8 cellular contexts compared by ENCODE assay signal in the genomic region with DNA sequence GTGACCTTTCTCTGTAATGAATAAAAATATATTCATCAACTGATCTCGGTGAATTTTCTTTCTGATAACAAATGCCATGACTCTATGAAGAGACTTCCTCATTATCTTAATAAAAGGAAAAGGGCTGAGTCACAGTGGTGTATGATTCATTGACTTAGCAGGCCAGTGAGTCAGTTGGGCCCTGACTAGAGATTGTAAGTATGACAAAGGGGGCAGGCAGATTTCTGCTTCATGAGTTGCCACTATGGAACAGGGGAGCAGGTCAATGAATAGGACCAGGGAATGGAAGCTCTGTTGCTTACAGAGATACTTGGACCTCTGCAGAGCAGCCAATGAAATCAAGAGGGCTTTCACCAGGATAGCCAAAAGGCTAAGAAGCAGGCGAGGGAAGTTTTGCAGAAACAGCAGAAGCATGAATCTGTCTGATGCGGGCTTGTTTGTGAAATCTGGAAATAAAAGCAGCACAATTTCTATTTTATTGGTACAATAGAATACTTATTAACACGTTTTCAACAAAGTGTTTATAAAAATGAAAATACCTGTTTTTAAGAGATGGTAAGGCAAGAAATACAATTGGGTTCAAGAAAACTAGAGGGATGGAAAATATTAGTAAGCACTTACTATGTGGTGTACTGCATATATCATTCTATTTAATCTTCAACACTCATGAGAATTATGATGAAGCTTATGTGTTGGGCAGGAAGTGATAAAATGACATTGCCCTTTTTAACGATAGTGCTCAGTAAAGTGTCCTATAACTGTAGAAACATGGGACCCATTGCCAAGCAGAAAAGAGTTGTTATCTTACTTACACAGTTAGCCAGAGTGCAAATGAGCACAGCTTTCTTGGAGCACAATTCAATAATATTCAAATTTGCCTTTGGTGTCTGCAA.
DNase-seq lines count a peak whose midpoint lies in the region; ATAC-seq, FAIRE-seq and TF ChIP-seq lines count a peak whose summit lies in the region.

No MANE protein-coding gene starts in this region.

- H3K27me3 ChIP-seq in H1 (replicated peaks in 1 of 4; ENCODE audit: control insufficient read depth in 3 of 4, extremely low read depth in 1 of 4, insufficient read depth in 3 of 4, low read length in 3 of 4), result no peaks in the 10 kb centered on the region

- no peak for TF ChIP-seq RAD21 in H1 (IDR thresholded peaks at IDR 0.05 in 1 of 2, conservative IDR thresholded peaks at IDR 0.05 in 1 of 2; ENCODE audit: low read depth in 2 of 2, low read length in 2 of 2)

- peak; percentile 94 for DNase-seq in NOMO-1 treated with DMSO at 0.1 percent for 48 hours (lab: John Stamatoyannopoulos, UW; ENCODE audit: unreplicated experiment)
- peak in 1 of 2 experiments; percentile 23 for DNase-seq in H1 (ENCODE audit: low read depth in 1 of 2, low spot score in 2 of 2)
- DNase-seq in pons (ENCODE audit: low spot score), result peak; percentile 14
- DNase-seq in HEK293T (ENCODE audit: extremely low spot score), result no peak
- no peak for DNase-seq in glutamatergic neuron
- no peak for DNase-seq in effector memory CD8-positive, alpha-beta T cell

- TF ChIP-seq EP300 in H1 (IDR thresholded peaks at IDR 0.05; ENCODE audit: borderline replicate concordance in 1 of 2, low read depth in 2 of 2, low read length in 2 of 2), result no peak

- H2BK20ac ChIP-seq in H1 (ENCODE audit: low read length), result no peak overlapping the region; the same call in 1 of the 2 replicates

- peak overlapping the region; percentile 22; the same call in 1 of the 2 replicates for H2BK5ac ChIP-seq in H1 (ENCODE audit: low read depth, low read length)

- no peaks in the 10 kb centered on the region for H3K79me2 ChIP-seq in H1 (ENCODE audit: control insufficient read depth in 1 of 2, insufficient read depth in 2 of 2, low read length in 2 of 2)

- no peaks in the 10 kb centered on the region for H3K23me2 ChIP-seq in H1 (ENCODE audit: low read depth, low read length)

- H4K20me1 ChIP-seq in H1 (replicated peaks in 1 of 2; ENCODE audit: control insufficient read depth in 1 of 2, insufficient read depth in 2 of 2, low read length in 2 of 2), result no peaks in the 10 kb centered on the region

- no peak overlapping the region for H3K27ac ChIP-seq in H1 (ENCODE audit: low read depth, low read length)

- TF ChIP-seq CTCF in H1 (IDR thresholded peaks at IDR 0.05; ENCODE audit: control extremely low read depth in 1 of 3, insufficient read depth in 1 of 3, low read depth in 1 of 3, low read length in 3 of 3), result no peak
- TF ChIP-seq CTCF in glutamatergic neuron (IDR thresholded peaks at IDR 0.05; ENCODE audit: partially characterized antibody, unreplicated experiment), result no peak

- no peak overlapping the region for H2AK5ac ChIP-seq in H1 (ENCODE audit: low read depth, low read length)

- H2AFZ ChIP-seq in H1 (ENCODE audit: low read length), result peak overlapping the region; percentile 94

- H4K5ac ChIP-seq in H1 (ENCODE audit: insufficient read length, low read depth, low read length), result no peak overlapping the region

- no peak overlapping the region for H3K9ac ChIP-seq in H1 (replicated peaks in 1 of 4; ENCODE audit: extremely low read depth in 1 of 4, low read depth in 3 of 4, low read length in 3 of 4)

- no peak for TF ChIP-seq POLR2A in H1 (IDR thresholded peaks at IDR 0.05; ENCODE audit: control extremely low read depth in 1 of 2, low read depth in 2 of 2, low read length in 2 of 2)

- 77% methylated on average over 5 of the region's 5 CpGs; no CpG with 5 or more reads in 1 of the 2 experiments for WGBS in H1 (ENCODE audit: extremely low coverage in 1 of 2, insufficient coverage in 1 of 2, insufficient read length in 1 of 2, insufficient replicate concordance in 2 of 2, low coverage in 1 of 2, low lambda C conversion rate in 2 of 2, missing lambda C conversion rate in 1 of 2), 2 experiments

- no peak overlapping the region for H4K91ac ChIP-seq in H1 (replicated peaks; ENCODE audit: insufficient read length, low read length)

- H3K23ac ChIP-seq in H1 (ENCODE audit: insufficient read length), result no peak overlapping the region

- H3K56ac ChIP-seq in H1 (replicated peaks; ENCODE audit: insufficient read length, low read depth, low read length), result no peak overlapping the region

- no peak overlapping the region for H2BK120ac ChIP-seq in H1 (replicated peaks; ENCODE audit: low read depth, low read length)

- H3K27me3 Mint-ChIP-seq in glutamatergic neuron (ENCODE audit: unreplicated experiment), result peaks cover 2% of the 10 kb centered on the region
- H3K27me3 Mint-ChIP-seq in effector memory CD8-positive, alpha-beta T cell, result peaks cover 0 to 17% of the 10 kb centered on the region in 2 donors

- no peak overlapping the region; a peak in 1 of 4 replicates for H3K4me2 ChIP-seq in H1 (ENCODE audit: insufficient read depth in 1 of 2, low read depth in 2 of 2, low read length in 2 of 2)

- H2BK12ac ChIP-seq in H1 (ENCODE audit: low read depth, low read length), result no peak overlapping the region

- H4K8ac ChIP-seq in H1 (ENCODE audit: extremely low read depth, insufficient read depth, low read length), result no peak overlapping the region

- H2BK15ac ChIP-seq in H1 (ENCODE audit: low read length), result no peak overlapping the region

- peaks cover 2% of the 10 kb centered on the region for H3K9me3 Mint-ChIP-seq in glutamatergic neuron (ENCODE audit: unreplicated experiment)
- H3K9me3 Mint-ChIP-seq in effector memory CD8-positive, alpha-beta T cell, result no peaks in the 10 kb centered on the region

- no peak overlapping the region for H3K4me3 ChIP-seq in H1 (ENCODE audit: extremely low read depth in 1 of 4, insufficient read depth in 2 of 4, low read depth in 3 of 4, low read length in 4 of 4)

- POLR2A ChIA-PET in H1 (lab: Charles Lee; ENCODE audit: partially characterized antibody), result interaction anchor here (1.1 kb wide), 1 partner anchor 15 kb away, joined by 3 read pairs; no protein-coding TSS in a partner anchor
- POLR2A ChIA-PET in HEK293T (lab: Yijun Ruan, JAX), result no interaction called here

- H3K36me3 ChIP-seq in H1 (ENCODE audit: control insufficient read depth in 2 of 4, insufficient read depth in 4 of 4, low read length in 3 of 4), result no peaks in the 10 kb centered on the region

- no peak overlapping the region for H3K27ac Mint-ChIP-seq in glutamatergic neuron (ENCODE audit: unreplicated experiment)
- H3K27ac Mint-ChIP-seq in effector memory CD8-positive, alpha-beta T cell, result no peak overlapping the region

- 0 out of 2 replicates have a peak overlapping the region, but pooled peaks have one; percentile 42 for H3K18ac ChIP-seq in H1 (ENCODE audit: extremely low read depth, low read length)

- FAIRE-seq in H1 (lab: Jason Lieb, UNC), result no peak

- ATAC-seq in GM21786 (IDR thresholded peaks at IDR 0.05; ENCODE audit: unreplicated experiment), result peak; percentile 77
- no peak for ATAC-seq in GM18511 (IDR thresholded peaks at IDR 0.05; ENCODE audit: unreplicated experiment)
- no peak for ATAC-seq in effector memory CD8-positive, alpha-beta T cell (replicated peaks)

- H3K4me3 Mint-ChIP-seq in glutamatergic neuron (ENCODE audit: unreplicated experiment), result no peak overlapping the region
- no peak overlapping the region for H3K4me3 Mint-ChIP-seq in effector memory CD8-positive, alpha-beta T cell

- H3K79me1 ChIP-seq in H1 (ENCODE audit: low read depth, low read length), result no peaks in the 10 kb centered on the region

- H3K36me3 Mint-ChIP-seq in glutamatergic neuron (ENCODE audit: unreplicated experiment), result no peaks in the 10 kb centered on the region
- H3K36me3 Mint-ChIP-seq in effector memory CD8-positive, alpha-beta T cell (ENCODE audit: insufficient read depth), result no peaks in the 10 kb centered on the region

- no peak overlapping the region for H3K4ac ChIP-seq in H1 (replicated peaks; ENCODE audit: insufficient read length, low read depth, low read length)

- peaks cover 0 to 5% (median 2%) of the 10 kb centered on the region in 4 experiments; a peak in 2 of 7 replicates for H3K4me1 ChIP-seq in H1 (replicated peaks in 1 of 4; ENCODE audit: control insufficient read depth in 3 of 4, insufficient read depth in 4 of 4, low read length in 3 of 4)

- CTCF ChIA-PET in H1 (lab: Charles Lee; ENCODE audit: partially characterized antibody) (interaction anchor here (0.6 to 2.2 kb wide), 4 partner anchors 9 to 66 kb away, joined by 3 to 6 read pairs (median 4); no protein-coding TSS in a partner anchor), HEK293T (lab: Yijun Ruan, JAX) (no interaction called here)

- H3K9me3 ChIP-seq in H1 (ENCODE audit: insufficient read depth in 2 of 2, low read depth in 1 of 2, low read length in 1 of 2), result 0 out of 4 replicates have a peak, but pooled peaks cover 0 to 2% of the 10 kb centered on the region in 2 experiments

- H3K14ac ChIP-seq in H1 (ENCODE audit: insufficient read length), result no peak overlapping the region

- no peaks in the 10 kb centered on the region for H3K4me1 Mint-ChIP-seq in glutamatergic neuron (ENCODE audit: low read depth, unreplicated experiment)
- no peaks in the 10 kb centered on the region for H3K4me1 Mint-ChIP-seq in effector memory CD8-positive, alpha-beta T cell (ENCODE audit: low read depth in 2 of 2)

TF ChIP-seq in H1, 55 proteins besides CTCF, POLR2A, EP300 and RAD21:
- TF ChIP-seq JUND (IDR thresholded peaks at IDR 0.05; ENCODE audit: low read length), result peak; percentile 50
- no peak for TF ChIP-seq BCL11A (IDR thresholded peaks at IDR 0.05; ENCODE audit: low read depth in 2 of 2, low read length in 2 of 2)
- no peak for TF ChIP-seq POLR2AphosphoS5 (IDR thresholded peaks at IDR 0.05; ENCODE audit: low read depth, low read length)
- peak; percentile 64; the same call in 1 of the 2 replicates for TF ChIP-seq MAFK (IDR thresholded peaks at IDR 0.05; ENCODE audit: low read depth, low read length)
- TF ChIP-seq TCF12 (IDR thresholded peaks at IDR 0.05; ENCODE audit: low read depth, low read length), result no peak
- TF ChIP-seq JUN (IDR thresholded peaks at IDR 0.05; ENCODE audit: low read depth, low read length), result no peak
- peak; percentile 85 for TF ChIP-seq BACH1 (IDR thresholded peaks at IDR 0.05; ENCODE audit: low read length)
- no peak for TF ChIP-seq YY1 (IDR thresholded peaks at IDR 0.05; ENCODE audit: low read depth, low read length)
TF ChIP-seq in H1: peak in this region for 3.

TF ChIP-seq in HEK293T, 16 proteins besides CTCF, POLR2A, EP300 and RAD21:
- TF ChIP-seq FOXA1 (IDR thresholded peaks at IDR 0.05) (no peak), L3MBTL2 (conservative IDR thresholded peaks at IDR 0.05) (no peak), ARNT (IDR thresholded peaks at IDR 0.05) (no peak), HDGF (IDR thresholded peaks at IDR 0.05; ENCODE audit: borderline replicate concordance) (no peak)

Comparison
In these comparisons a context has a peak if more than half of its experiments do, and no peak if none do; other contexts are left out.
1. DNase-seq: peak in NOMO-1 treated with DMSO at 0.1 percent for 48 hours (single experiment) and pons (single experiment); none in HEK293T (single experiment), glutamatergic neuron (single experiment) and effector memory CD8-positive, alpha-beta T cell (0 of 3).